ENCODE assay signal across 17 cellular contexts in the genomic region with DNA sequence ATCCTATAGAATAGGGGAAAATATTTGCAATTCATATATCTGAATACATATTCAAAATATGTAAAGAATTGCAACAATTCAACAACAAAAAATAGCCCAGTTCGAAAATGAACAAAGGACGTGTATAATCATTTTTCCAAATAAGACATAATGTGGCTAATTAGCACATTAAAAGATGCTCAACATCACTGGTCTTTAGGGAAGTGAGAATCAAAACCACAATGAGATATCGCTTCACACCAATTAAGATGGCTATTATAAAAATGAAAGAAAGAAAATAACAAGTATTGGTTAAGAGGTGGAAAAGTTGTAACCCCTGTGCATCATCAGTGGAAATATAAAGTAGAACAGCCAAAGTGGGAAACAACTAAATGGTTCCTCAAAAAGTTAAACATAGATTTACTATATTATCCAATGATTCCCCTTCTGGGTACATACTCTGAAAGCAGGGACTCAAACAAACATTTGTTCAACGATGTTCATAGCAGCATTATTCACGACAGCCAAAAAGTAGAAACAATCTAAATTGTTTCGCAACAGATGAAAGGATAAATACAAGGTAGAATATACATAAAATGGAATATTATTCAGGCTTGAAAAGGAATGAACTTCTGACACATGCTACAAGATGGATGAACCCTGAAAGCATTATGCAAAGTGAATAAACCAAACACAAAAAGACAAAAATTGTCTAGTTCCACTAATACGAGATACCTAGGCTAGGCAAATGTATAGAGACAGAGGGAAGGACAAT. TPM values are rescaled to one million over a fixed set of nuclear protein-coding genes. Genes with fewer than 3 reads are reported as not detected.
DNase-seq lines count a peak whose midpoint lies in the region; ATAC-seq, FAIRE-seq and TF ChIP-seq lines count a peak whose summit lies in the region.
"Had no signal": no experiment of that assay in that cellular context is flagged by ENCODE, and none has a peak within 500 bp of the region (broad histone marks: within the 10 kb centered on the region; RNA-seq: fewer than 3 reads in every experiment).

No MANE protein-coding gene starts in this region.

- no peak overlapping the region for H3K4me3 Mint-ChIP-seq in activated CD4-positive, alpha-beta T cell treated with anti-CD3 and anti-CD28 coated beads for 36 hours
- H3K4me3 Mint-ChIP-seq: CD4-positive, alpha-beta memory T cell; GM23338; H9; HFFc6 had no signal

- peaks cover 3% of the 10 kb centered on the region for H3K27me3 Mint-ChIP-seq in activated CD4-positive, alpha-beta T cell treated with anti-CD3 and anti-CD28 coated beads for 36 hours

- no peak overlapping the region for H4K8ac ChIP-seq in IMR-90 (ENCODE audit: low read depth in 2 of 2, low read length in 2 of 2)

- no peak overlapping the region for H2BK120ac ChIP-seq in IMR-90 (ENCODE audit: low read depth, low read length)

- no peak overlapping the region for H3K4me2 ChIP-seq in IMR-90 (ENCODE audit: low read depth, low read length)
- no peak overlapping the region for H3K4me2 ChIP-seq in K562 (ENCODE audit: insufficient read depth, low read length)
- H3K4me2 ChIP-seq: GM23338 had no signal

- H2AFZ ChIP-seq in IMR-90 (replicated peaks; ENCODE audit: low read length, poor library complexity) (no peak overlapping the region), K562 (ENCODE audit: low read depth, low read length) (no peak overlapping the region)
- H2AFZ ChIP-seq: GM23338 had no signal

- TF ChIP-seq CTCF in IMR-90 (conservative IDR thresholded peaks at IDR 0.05; ENCODE audit: low read depth, low read length), result no peak
- TF ChIP-seq CTCF in K562 (IDR thresholded peaks at IDR 0.05 in 2 of 3, conservative IDR thresholded peaks at IDR 0.05 in 1 of 3; ENCODE audit: insufficient read depth in 2 of 3, low read depth in 1 of 3, low read length in 3 of 3), result no peak

- dilution Hi-C loops in IMR-90 (cut with HindIII; ENCODE audit: low sequenced_read_pairs, unreplicated experiment), result no loop called here

- H3K18ac ChIP-seq in IMR-90 (ENCODE audit: low read depth, low read length), result no peak overlapping the region

- TF ChIP-seq EP300 in K562 (IDR thresholded peaks at IDR 0.05; ENCODE audit: low read length), result no peak

- H3K27me3 ChIP-seq in IMR-90 (ENCODE audit: control insufficient read depth, insufficient read depth, low read length) (no peaks in the 10 kb centered on the region), K562 (ENCODE audit: control insufficient read depth in 2 of 2, insufficient read depth in 2 of 2, low read length in 2 of 2) (no peaks in the 10 kb centered on the region)

- no peak overlapping the region for H3K27ac Mint-ChIP-seq in activated CD4-positive, alpha-beta T cell treated with anti-CD3 and anti-CD28 coated beads for 36 hours
- H3K27ac Mint-ChIP-seq: GM23338, H9, HFFc6 had no signal

- H2AK9ac ChIP-seq in IMR-90 (replicated peaks; ENCODE audit: low read depth, low read length, poor library complexity), result no peak overlapping the region

- H3K36me3 ChIP-seq in IMR-90 (ENCODE audit: control insufficient read depth, insufficient read depth, low read length) (no peaks in the 10 kb centered on the region), K562 (ENCODE audit: control insufficient read depth, insufficient read depth, low read length) (0 out of 3 replicates have a peak, but pooled peaks cover 4% of the 10 kb centered on the region)

- BruUV-seq in IMR-90 (replicated peaks; lab: Mats Ljungman, UMichigan), result no TSS peak
- no TSS peak for BruUV-seq in K562 (replicated peaks; lab: Mats Ljungman, UMichigan)

- H4K20me1 ChIP-seq in IMR-90 (ENCODE audit: insufficient read depth, low read length) (no peaks in the 10 kb centered on the region), K562 (replicated peaks; ENCODE audit: control insufficient read depth, insufficient read depth, low read length) (no peaks in the 10 kb centered on the region)

- H3K4ac ChIP-seq in IMR-90 (ENCODE audit: low read depth, low read length), result no peak overlapping the region

- peaks cover 72% of the 10 kb centered on the region for H3K79me2 ChIP-seq in K562 (ENCODE audit: control insufficient read depth, insufficient read depth, low read length)

- TF ChIP-seq RAD21 in IMR-90 (IDR thresholded peaks at IDR 0.05; ENCODE audit: low read length) (no peak), K562 (CRISPR knock-in tag; conservative IDR thresholded peaks at IDR 0.05 in 1 of 2, IDR thresholded peaks at IDR 0.05 in 1 of 2) (no peak)

- TF ChIP-seq POLR2A in IMR-90 (IDR thresholded peaks at IDR 0.05; ENCODE audit: low read depth, low read length), result no peak
- TF ChIP-seq POLR2A in K562 (conservative IDR thresholded peaks at IDR 0.05), result no peak

- H3K36me3 Mint-ChIP-seq in activated CD4-positive, alpha-beta T cell treated with anti-CD3 and anti-CD28 coated beads for 36 hours (ENCODE audit: low read depth), result no peaks in the 10 kb centered on the region
- H3K36me3 Mint-ChIP-seq: CD4-positive, alpha-beta memory T cell had no signal

- intact Hi-C loops in IMR-90 (cut with micrococcal nuclease) (no loop called here), K562 (cut with micrococcal nuclease) (no loop called here)
- intact Hi-C loops in activated CD4-positive, alpha-beta T cell treated with anti-CD3 and anti-CD28 coated beads for 36 hours (cut with DNase I, micrococcal nuclease), result no loop called here

- no peaks in the 10 kb centered on the region for H3K9me3 Mint-ChIP-seq in activated CD4-positive, alpha-beta T cell treated with anti-CD3 and anti-CD28 coated beads for 36 hours (ENCODE audit: low read depth)
- H3K9me3 Mint-ChIP-seq: GM23338, H9, HFFc6 had no signal

- H3K9me3 ChIP-seq in IMR-90 (ENCODE audit: control insufficient read depth, insufficient read depth, low read length), result no peaks in the 10 kb centered on the region
- no peaks in the 10 kb centered on the region for H3K9me3 ChIP-seq in K562 (replicated peaks; ENCODE audit: control insufficient read depth, insufficient read depth, low read depth, low read length)

- in situ Hi-C loops in IMR-90 (cut with MboI; ENCODE audit: low sequenced_read_pairs) (no loop called here), K562 (cut with MboI) (no loop called here)

- H3K23ac ChIP-seq in IMR-90 (ENCODE audit: low read depth, low read length), result no peak overlapping the region

- DNase-seq in IMR-90, result no peak
- DNase-seq in K562 (ENCODE audit: extremely low read depth in 1 of 4, low spot score in 3 of 4), result no peak
- no peak for DNase-seq in pons (ENCODE audit: low spot score)
- DNase-seq in activated CD4-positive, alpha-beta T cell treated with anti-CD3 and anti-CD28 coated beads for 36 hours, result no peak
- DNase-seq: C1 segment of cervical spinal cord; Calu3; CD4-positive, alpha-beta memory T cell; COR-L47; DMS53; DMS79 treated with DMSO at 0.1 percent for 48 hours; GF-D8; H9; HFFc6 had no signal

- H2AK5ac ChIP-seq in IMR-90 (ENCODE audit: low read depth, low read length), result no peak overlapping the region

- H3K56ac ChIP-seq in IMR-90 (ENCODE audit: extremely low read depth, insufficient read depth, low read length), result no peak overlapping the region

- no peak overlapping the region for H3K14ac ChIP-seq in IMR-90 (replicated peaks; ENCODE audit: low read depth, low read length)

- H2BK5ac ChIP-seq in IMR-90 (ENCODE audit: low read depth, low read length, poor library complexity, severe bottlenecking), result no peak overlapping the region

- no peak overlapping the region for H2BK15ac ChIP-seq in IMR-90 (ENCODE audit: low read depth, low read length)

- H3K4me3 ChIP-seq in IMR-90 (ENCODE audit: insufficient read depth, low read depth, low read length) (no peak overlapping the region), K562 (no peak overlapping the region)
- H3K4me3 ChIP-seq: GM23338 had no signal

- no peak for FAIRE-seq in K562 (lab: Jason Lieb, UNC)

- H3K4me1 ChIP-seq in IMR-90 (ENCODE audit: control insufficient read depth, insufficient read depth, low read length) (peaks cover 1% of the 10 kb centered on the region; the same call in 1 of the 2 replicates), K562 (replicated peaks in 1 of 2; ENCODE audit: control insufficient read depth in 2 of 2, insufficient read depth in 2 of 2, low read length in 2 of 2) (no peaks in the 10 kb centered on the region)

- no peak overlapping the region for H3K9ac ChIP-seq in IMR-90 (ENCODE audit: low read depth, low read length)
- H3K9ac ChIP-seq in K562 (ENCODE audit: insufficient read depth in 1 of 2, low read depth in 2 of 2, low read length in 2 of 2), result no peak overlapping the region

- H2BK20ac ChIP-seq in IMR-90 (ENCODE audit: low read depth, low read length), result no peak overlapping the region

- H3K79me1 ChIP-seq in IMR-90 (ENCODE audit: low read depth in 1 of 2, low read length in 2 of 2), result peaks cover 10 to 11% of the 10 kb centered on the region in 2 experiments; a peak in 3 of 4 replicates

- POLR2A ChIA-PET in IMR-90 (lab: Charles Lee; ENCODE audit: unreplicated experiment) (no interaction called here), K562 (lab: Yijun Ruan, JAX) (interaction anchor here (2.2 kb wide), 1 partner anchor 11 kb away, joined by 14 read pairs; a partner anchor contains a TSS)
- POLR2A ChIA-PET in activated CD4-positive, alpha-beta T cell treated with anti-CD3 and anti-CD28 coated beads for 36 hours (lab: Charles Lee), result no interaction called here

- no peak overlapping the region for H4K91ac ChIP-seq in IMR-90 (ENCODE audit: insufficient read depth, low read depth, low read length)

- CTCF ChIA-PET in IMR-90 (lab: Yijun Ruan, JAX), result no interaction called here
- CTCF ChIA-PET in K562 (lab: Yijun Ruan, JAX; ENCODE audit: low intra/inter-chr PET ratio), result no interaction called here
- CTCF ChIA-PET in activated CD4-positive, alpha-beta T cell treated with anti-CD3 and anti-CD28 coated beads for 36 hours (lab: Charles Lee), result no interaction called here

- 0 out of 2 replicates have a peak, but pooled peaks cover 3% of the 10 kb centered on the region for H3K9me1 ChIP-seq in IMR-90 (ENCODE audit: insufficient read depth, low read length)
- H3K9me1 ChIP-seq in K562 (ENCODE audit: control insufficient read depth, insufficient read depth, low read length), result no peaks in the 10 kb centered on the region

- no peak overlapping the region for H3K27ac ChIP-seq in IMR-90 (ENCODE audit: insufficient read depth, low read length)
- H3K27ac ChIP-seq in K562 (ENCODE audit: extremely low read depth, low read depth, low read length), result no peak overlapping the region

- H3K4me1 Mint-ChIP-seq in activated CD4-positive, alpha-beta T cell treated with anti-CD3 and anti-CD28 coated beads for 36 hours, result no peaks in the 10 kb centered on the region
- H3K4me1 Mint-ChIP-seq: CD4-positive, alpha-beta memory T cell; H9 had no signal

- ATAC-seq in GM18511 (IDR thresholded peaks at IDR 0.05; ENCODE audit: unreplicated experiment) (peak; percentile 45), IMR-90 (ENCODE audit: low read depth) (no peak), K562 (no peak), HG03469 (IDR thresholded peaks at IDR 0.05; ENCODE audit: unreplicated experiment) (no peak)
- ATAC-seq in activated CD4-positive, alpha-beta T cell treated with anti-CD3 and anti-CD28 coated beads for 36 hours, result no peak
- ATAC-seq: GM23338, HCT116 had no signal

- H4K5ac ChIP-seq in IMR-90 (ENCODE audit: low read depth, low read length), result no peak overlapping the region

- no CpG with 5 or more reads among the region's 7 CpGs for WGBS in IMR-90 (ENCODE audit: extremely low coverage in 2 of 2, insufficient read length in 1 of 2), 2 experiments
- WGBS in K562 (ENCODE audit: insufficient coverage, low coverage, missing lambda C conversion rate), result 87% methylated on average over 7 of the region's 7 CpGs

RNA-seq across cellular contexts. Expression of a gene that starts 12.7 kb away (rescaled TPM):
- total RNA-seq in IMR-90 (2012; rRNA removed) (22.0 and 25.3 TPM in 2 replicates), K562 (2014; rRNA removed) (11.3 and 15.5 TPM in 2 replicates), K562 (2014; rRNA removed; fragmentation: Illumina TruSeq; extraction: Trizol) (22.3 and 23.1 TPM in 2 replicates), K562 (2015; rRNA removed; fragmentation: Illumina TruSeq; extraction: Trizol) (15.9 and 18.5 TPM in 2 replicates), K562 (2021) (13.7 and 14.1 TPM in 2 replicates)
- polyA plus RNA-seq in IMR-90 (2012; rRNA removed) (9.5 and 13.1 TPM in 2 replicates), K562 (2011; rRNA removed) (23.3 and 41.9 TPM in 2 replicates), K562 (2014; fragmentation: Illumina TruSeq; extraction: Trizol) (13.1 and 14.7 TPM in 2 replicates), K562 (2014; fragmentation: Nextera tagmentation; extraction: Ambion mirVana) (10 to 100 TPM; 14.4 to 15.3 TPM), K562 (2014; rRNA removed) (12.1 and 12.8 TPM in 2 replicates)
- polyA plus RNA-seq in IMR-90 (2012; cell fraction: cytosol; rRNA removed), result 4.8 and 5.0 TPM in 2 replicates
- polyA plus RNA-seq in IMR-90 (2012; cell fraction: nucleus; rRNA removed; ENCODE audit: low replicate concordance), result 11.9 and 44.5 TPM in 2 replicates
- 69.5 and 141 TPM in 2 replicates for total RNA-seq in K562 (2011; cell fraction: chromatin; rRNA removed; ENCODE audit: low replicate concordance)
- total RNA-seq in K562 (2011; cell fraction: nucleolus; rRNA removed), result 25.3 and 29.7 TPM in 2 replicates
- total RNA-seq in K562 (2011; cell fraction: nucleoplasm; rRNA removed), result 54.5 and 79.6 TPM in 2 replicates
- 7.1 and 23.1 TPM in 2 replicates for polyA plus RNA-seq in K562 (2011; cell fraction: cytosol; rRNA removed)
- 32.1 and 73.5 TPM in 2 replicates for polyA plus RNA-seq in K562 (2011; cell fraction: nucleus; rRNA removed)
- polyA plus RNA-seq in K562 (2012), result 11.7 and 13.0 TPM in 2 replicates
- polyA minus RNA-seq in K562 (2011; rRNA and poly(A)+ RNA removed), result 50.1 and 111 TPM in 2 replicates
- polyA minus RNA-seq in K562 (2011; cell fraction: cytosol; rRNA and poly(A)+ RNA removed), result 7.6 and 17.4 TPM in 2 replicates
- polyA minus RNA-seq in K562 (2011; cell fraction: nucleus; rRNA and poly(A)+ RNA removed), result 56.5 and 184 TPM in 2 replicates
- total RNA-seq in activated CD4-positive, alpha-beta T cell treated with anti-CD3 and anti-CD28 coated beads for 36 hours, result 1 to 10 TPM; 5.0 to 5.1 TPM
